9 cellular contexts compared by ENCODE assay signal in the genomic region with DNA sequence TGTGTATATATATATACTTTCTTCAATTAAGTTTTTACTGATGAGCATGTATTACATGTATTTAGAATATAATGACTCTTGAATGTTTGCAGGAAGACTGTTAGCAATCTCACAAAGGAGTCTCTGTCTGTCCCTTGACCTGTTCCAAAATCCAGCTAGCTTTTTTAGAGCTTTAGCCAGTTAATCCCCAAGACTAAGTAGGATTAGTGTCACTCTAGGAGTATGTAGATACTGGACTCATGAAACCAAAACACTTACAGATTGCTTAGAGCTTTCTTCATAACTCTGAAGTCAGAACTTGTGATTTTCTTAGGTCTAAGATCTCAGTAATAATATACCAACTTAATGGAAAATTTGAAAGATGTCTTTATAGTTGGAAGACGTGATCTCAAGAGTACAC. TPM values are rescaled to one million over a fixed set of nuclear protein-coding genes. Genes with fewer than 3 reads are reported as not detected.
DNase-seq lines count a peak whose midpoint lies in the region; ATAC-seq and TF ChIP-seq lines count a peak whose summit lies in the region.
"Had no signal": no experiment of that assay in that cellular context is flagged by ENCODE, and none has a peak within 500 bp of the region (broad histone marks: within the 10 kb centered on the region; RNA-seq: fewer than 3 reads in every experiment).

No MANE protein-coding gene starts in this region.

- TF ChIP-seq CTCF in WTC11 (IDR thresholded peaks at IDR 0.05) (no peak), foreskin keratinocyte (conservative IDR thresholded peaks at IDR 0.05) (no peak)

- H3K4me3 ChIP-seq in thymus (ENCODE audit: low read length) = peak overlapping the region; percentile 13

- no peaks in the 10 kb centered on the region for H3K9me3 ChIP-seq in thymus (ENCODE audit: control insufficient read depth)

- no peak for DNase-seq in activated naive CD4-positive, alpha-beta T cell treated with anti-CD3 and anti-CD28 coated beads, Interleukin-2, amount 10 ng/mL, durations not matched to agents 7 days and 5 days
- no peak for DNase-seq in activated naive CD4-positive, alpha-beta T cell treated with Interleukin-2 at 50 U/mL for 16 hours
- DNase-seq in WTC11 (ENCODE audit: low spot score) (no peak), foreskin keratinocyte (no peak), NCI-H1930 (lab: John Stamatoyannopoulos, UW) (no peak)
- DNase-seq: activated effector memory CD4-positive, alpha-beta T cell treated with Interleukin-2 at 50 U/mL for 16 hours had no signal

- 89% methylated on average over 1 of the region's 1 CpG for WGBS in thymus

- H3K4me3 Mint-ChIP-seq in activated naive CD4-positive, alpha-beta T cell treated with anti-CD3 and anti-CD28 coated beads, Interleukin-2, amount 10 ng/mL, durations not matched to agents 7 days and 5 days = peak overlapping the region; percentile 65
- H3K4me3 Mint-ChIP-seq in WTC11 = peak overlapping the region; percentile 38

- peaks cover 41% of the 10 kb centered on the region for H3K36me3 Mint-ChIP-seq in activated naive CD4-positive, alpha-beta T cell treated with anti-CD3 and anti-CD28 coated beads, Interleukin-2, amount 10 ng/mL, durations not matched to agents 7 days and 5 days
- peaks cover 15% of the 10 kb centered on the region for H3K36me3 Mint-ChIP-seq in WTC11

- no peak for ATAC-seq in WTC11
- no peak for ATAC-seq in foreskin keratinocyte
- ATAC-seq in HG02798 (IDR thresholded peaks at IDR 0.05; ENCODE audit: poor library complexity, unreplicated experiment) = no peak
- ATAC-seq in GM19455 (IDR thresholded peaks at IDR 0.05; ENCODE audit: unreplicated experiment) = no peak

- H3K9me3 Mint-ChIP-seq in activated naive CD4-positive, alpha-beta T cell treated with anti-CD3 and anti-CD28 coated beads, Interleukin-2, amount 10 ng/mL, durations not matched to agents 7 days and 5 days = peaks cover 2% of the 10 kb centered on the region
- no peaks in the 10 kb centered on the region for H3K9me3 Mint-ChIP-seq in WTC11

- H3K27ac Mint-ChIP-seq in activated naive CD4-positive, alpha-beta T cell treated with anti-CD3 and anti-CD28 coated beads, Interleukin-2, amount 10 ng/mL, durations not matched to agents 7 days and 5 days = peak overlapping the region; percentile 3
- 0 out of 2 replicates have a peak overlapping the region, but pooled peaks have one; percentile 28 for H3K27ac Mint-ChIP-seq in WTC11

- POLR2A ChIA-PET in WTC11 (lab: Charles Lee) = no interaction called here

- H3K27ac ChIP-seq in foreskin keratinocyte = peak overlapping the region; percentile 92
- no peak overlapping the region for H3K27ac ChIP-seq in thymus (ENCODE audit: low read depth)

- H3K4me1 ChIP-seq in foreskin keratinocyte (peaks cover 17% of the 10 kb centered on the region), thymus (ENCODE audit: control insufficient read depth, insufficient read depth, low read length) (no peaks in the 10 kb centered on the region)

- H3K27me3 ChIP-seq in foreskin keratinocyte = no peaks in the 10 kb centered on the region
- no peaks in the 10 kb centered on the region for H3K27me3 ChIP-seq in thymus (ENCODE audit: control insufficient read depth, insufficient read depth)

- no peaks in the 10 kb centered on the region for H3K27me3 Mint-ChIP-seq in activated naive CD4-positive, alpha-beta T cell treated with anti-CD3 and anti-CD28 coated beads, Interleukin-2, amount 10 ng/mL, durations not matched to agents 7 days and 5 days
- H3K27me3 Mint-ChIP-seq in WTC11 (ENCODE audit: low read depth) = no peaks in the 10 kb centered on the region

- H3K36me3 ChIP-seq in thymus (ENCODE audit: control insufficient read depth, insufficient read depth) = peaks cover 16% of the 10 kb centered on the region

- H3K4me1 Mint-ChIP-seq in activated naive CD4-positive, alpha-beta T cell treated with anti-CD3 and anti-CD28 coated beads, Interleukin-2, amount 10 ng/mL, durations not matched to agents 7 days and 5 days = peaks cover 38% of the 10 kb centered on the region
- H3K4me1 Mint-ChIP-seq in WTC11 = peaks cover 21% of the 10 kb centered on the region

- CTCF ChIA-PET in activated naive CD4-positive, alpha-beta T cell treated with anti-CD3 and anti-CD28 coated beads, Interleukin-2, amount 10 ng/mL, durations not matched to agents 7 days and 5 days (lab: Charles Lee) = interaction anchor here (2.1 kb wide), 1 partner anchor 54 kb away, joined by 7 read pairs; no protein-coding TSS in a partner anchor
- CTCF ChIA-PET in WTC11 (lab: Charles Lee) = interaction anchor here (1.5 kb wide), 2 partner anchors 54 to 755 kb away, joined by 3 read pairs; no protein-coding TSS in a partner anchor

TF ChIP-seq in WTC11, 78 proteins besides CTCF, POLR2A, EP300 and RAD21 (continues in another document):
- TF ChIP-seq, protein P1, sequence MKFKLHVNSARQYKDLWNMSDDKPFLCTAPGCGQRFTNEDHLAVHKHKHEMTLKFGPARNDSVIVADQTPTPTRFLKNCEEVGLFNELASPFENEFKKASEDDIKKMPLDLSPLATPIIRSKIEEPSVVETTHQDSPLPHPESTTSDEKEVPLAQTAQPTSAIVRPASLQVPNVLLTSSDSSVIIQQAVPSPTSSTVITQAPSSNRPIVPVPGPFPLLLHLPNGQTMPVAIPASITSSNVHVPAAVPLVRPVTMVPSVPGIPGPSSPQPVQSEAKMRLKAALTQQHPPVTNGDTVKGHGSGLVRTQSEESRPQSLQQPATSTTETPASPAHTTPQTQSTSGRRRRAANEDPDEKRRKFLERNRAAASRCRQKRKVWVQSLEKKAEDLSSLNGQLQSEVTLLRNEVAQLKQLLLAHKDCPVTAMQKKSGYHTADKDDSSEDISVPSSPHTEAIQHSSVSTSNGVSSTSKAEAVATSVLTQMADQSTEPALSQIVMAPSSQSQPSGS (CRISPR knock-in tag; IDR thresholded peaks at IDR 0.05; ENCODE audit: borderline replicate concordance, low read depth) = no peak
- TF ChIP-seq TEAD4 (CRISPR knock-in tag; IDR thresholded peaks at IDR 0.05) (no peak), ZNF232 (CRISPR knock-in tag; IDR thresholded peaks at IDR 0.05) (no peak), ETV6 (CRISPR knock-in tag; IDR thresholded peaks at IDR 0.05) (no peak), TEAD1 (CRISPR knock-in tag; IDR thresholded peaks at IDR 0.05) (no peak), ZNF138 (CRISPR knock-in tag; conservative IDR thresholded peaks at IDR 0.05) (no peak), MXD4 (CRISPR knock-in tag; IDR thresholded peaks at IDR 0.05; ENCODE audit: borderline replicate concordance) (no peak), NR3C1 (CRISPR knock-in tag; conservative IDR thresholded peaks at IDR 0.05; ENCODE audit: low read depth) (no peak), FOXK1 (CRISPR knock-in tag; IDR thresholded peaks at IDR 0.05) (no peak), SOX15 (CRISPR knock-in tag; IDR thresholded peaks at IDR 0.05) (no peak), ESRRA (CRISPR knock-in tag; IDR thresholded peaks at IDR 0.05; ENCODE audit: borderline replicate concordance) (no peak), CREM (CRISPR knock-in tag; IDR thresholded peaks at IDR 0.05) (no peak)
- TF ChIP-seq, protein P2, sequence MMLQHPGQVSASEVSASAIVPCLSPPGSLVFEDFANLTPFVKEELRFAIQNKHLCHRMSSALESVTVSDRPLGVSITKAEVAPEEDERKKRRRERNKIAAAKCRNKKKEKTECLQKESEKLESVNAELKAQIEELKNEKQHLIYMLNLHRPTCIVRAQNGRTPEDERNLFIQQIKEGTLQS (CRISPR knock-in tag; conservative IDR thresholded peaks at IDR 0.05) = no peak
- TF ChIP-seq, protein P3, sequence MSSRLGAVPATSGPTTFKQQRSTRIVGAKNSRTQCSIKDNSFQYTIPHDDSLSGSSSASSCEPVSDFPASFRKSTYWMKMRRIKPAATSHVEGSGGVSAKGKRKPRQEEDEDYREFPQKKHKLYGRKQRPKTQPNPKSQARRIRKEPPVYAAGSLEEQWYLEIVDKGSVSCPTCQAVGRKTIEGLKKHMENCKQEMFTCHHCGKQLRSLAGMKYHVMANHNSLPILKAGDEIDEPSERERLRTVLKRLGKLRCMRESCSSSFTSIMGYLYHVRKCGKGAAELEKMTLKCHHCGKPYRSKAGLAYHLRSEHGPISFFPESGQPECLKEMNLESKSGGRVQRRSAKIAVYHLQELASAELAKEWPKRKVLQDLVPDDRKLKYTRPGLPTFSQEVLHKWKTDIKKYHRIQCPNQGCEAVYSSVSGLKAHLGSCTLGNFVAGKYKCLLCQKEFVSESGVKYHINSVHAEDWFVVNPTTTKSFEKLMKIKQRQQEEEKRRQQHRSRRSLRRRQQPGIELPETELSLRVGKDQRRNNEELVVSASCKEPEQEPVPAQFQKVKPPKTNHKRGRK (CRISPR knock-in tag; IDR thresholded peaks at IDR 0.05; ENCODE audit: borderline replicate concordance) = no peak
- TF ChIP-seq, protein P4, sequence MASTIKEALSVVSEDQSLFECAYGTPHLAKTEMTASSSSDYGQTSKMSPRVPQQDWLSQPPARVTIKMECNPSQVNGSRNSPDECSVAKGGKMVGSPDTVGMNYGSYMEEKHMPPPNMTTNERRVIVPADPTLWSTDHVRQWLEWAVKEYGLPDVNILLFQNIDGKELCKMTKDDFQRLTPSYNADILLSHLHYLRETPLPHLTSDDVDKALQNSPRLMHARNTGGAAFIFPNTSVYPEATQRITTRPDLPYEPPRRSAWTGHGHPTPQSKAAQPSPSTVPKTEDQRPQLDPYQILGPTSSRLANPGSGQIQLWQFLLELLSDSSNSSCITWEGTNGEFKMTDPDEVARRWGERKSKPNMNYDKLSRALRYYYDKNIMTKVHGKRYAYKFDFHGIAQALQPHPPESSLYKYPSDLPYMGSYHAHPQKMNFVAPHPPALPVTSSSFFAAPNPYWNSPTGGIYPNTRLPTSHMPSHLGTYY (CRISPR knock-in tag; IDR thresholded peaks at IDR 0.05) = no peak
- TF ChIP-seq, protein P5, sequence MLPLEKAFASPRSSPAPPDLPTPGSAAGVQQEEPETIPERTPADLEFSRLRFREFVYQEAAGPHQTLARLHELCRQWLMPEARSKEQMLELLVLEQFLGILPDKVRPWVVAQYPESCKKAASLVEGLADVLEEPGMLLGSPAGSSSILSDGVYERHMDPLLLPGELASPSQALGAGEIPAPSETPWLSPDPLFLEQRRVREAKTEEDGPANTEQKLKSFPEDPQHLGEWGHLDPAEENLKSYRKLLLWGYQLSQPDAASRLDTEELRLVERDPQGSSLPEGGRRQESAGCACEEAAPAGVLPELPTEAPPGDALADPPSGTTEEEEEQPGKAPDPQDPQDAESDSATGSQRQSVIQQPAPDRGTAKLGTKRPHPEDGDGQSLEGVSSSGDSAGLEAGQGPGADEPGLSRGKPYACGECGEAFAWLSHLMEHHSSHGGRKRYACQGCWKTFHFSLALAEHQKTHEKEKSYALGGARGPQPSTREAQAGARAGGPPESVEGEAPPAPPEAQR (CRISPR knock-in tag; IDR thresholded peaks at IDR 0.05) = no peak

RNA-seq across cellular contexts. Expression of a gene that starts 2.2 kb away (rescaled TPM):
- total RNA-seq in WTC11 (2021) (64.3 to 73.9 TPM (median 68.1 TPM) in 3 replicates), foreskin keratinocyte (65.4 and 72.3 TPM in 2 replicates)
- polyA plus RNA-seq in foreskin keratinocyte (22.3 and 24.5 TPM in 2 replicates), thymus (98.1 TPM)
